21 cellular contexts compared by ENCODE assay signal in the genomic region with DNA sequence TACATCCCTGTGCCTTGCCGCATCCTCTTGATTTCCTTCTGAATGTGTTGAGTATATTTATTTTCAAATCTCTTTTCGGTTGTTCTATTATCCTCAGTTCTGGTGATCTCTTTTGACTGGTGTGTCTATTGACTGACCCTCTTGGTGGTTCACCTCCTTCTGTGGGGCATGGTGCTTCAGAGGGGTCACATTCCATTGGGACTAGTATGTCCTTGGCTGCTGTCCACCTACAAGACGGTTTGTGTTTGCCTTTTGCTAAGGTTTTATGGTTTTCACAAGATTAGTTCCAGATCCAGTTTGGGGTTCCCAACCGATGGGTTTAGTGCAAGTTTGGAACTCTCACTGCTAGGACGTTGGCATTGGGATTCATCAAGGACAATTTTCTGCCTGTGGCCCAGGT.
DNase-seq lines count a peak whose midpoint lies in the region; ATAC-seq and TF ChIP-seq lines count a peak whose summit lies in the region.
"Had no signal": no experiment of that assay in that cellular context is flagged by ENCODE, and none has a peak within 500 bp of the region (broad histone marks: within the 10 kb centered on the region; RNA-seq: fewer than 3 reads in every experiment).

No MANE protein-coding gene starts in this region.

- H3K9me2 ChIP-seq in SK-N-SH, result no peaks in the 10 kb centered on the region

- WGBS in SK-N-SH (ENCODE audit: low lambda C conversion rate), result 68% methylated on average over 4 of the region's 5 CpGs
- 73% methylated on average over 5 of the region's 5 CpGs for WGBS in esophagus squamous epithelium, 2 donors

- no peak overlapping the region for H3K27ac Mint-ChIP-seq in activated T-cell treated with anti-CD3 and anti-CD28 coated beads, Interleukin-2, amount 50 U/mL, for 24 hours
- no peak overlapping the region for H3K27ac Mint-ChIP-seq in Calu3 (ENCODE audit: unreplicated experiment)
- H3K27ac Mint-ChIP-seq: activated CD8-positive, alpha-beta memory T cell treated with anti-CD3 and anti-CD28 coated beads, Interleukin-2, amount 10 ng/mL, durations not matched to agents 7 days and 5 days; nephron progenitor cell; T-cell had no signal

- DNase-seq in activated T-cell treated with anti-CD3 and anti-CD28 coated beads, Interleukin-2, amount 50 U/mL, for 24 hours, result peak; percentile 2
- no peak for DNase-seq in activated T-cell treated with anti-CD3 and anti-CD28 coated beads, Interleukin-2, amount 50 U/mL, for 1 hour
- no peak for DNase-seq in SK-N-SH
- peak; percentile 81 for DNase-seq in fibroblast of mammary gland (ENCODE audit: low read depth)
- DNase-seq in stromal cell of bone marrow (ENCODE audit: low read depth), result peak; percentile 6
- DNase-seq in esophagus squamous epithelium (lab: John Stamatoyannopoulos, UW), result no peak
- DNase-seq in Calu3, result no peak
- DNase-seq: activated naive CD4-positive, alpha-beta T cell treated with Interleukin-2 at 50 U/mL for 16 hours; Caco-2; NCI-H1417; NCI-H345; nephron progenitor cell; stimulated activated CD4-positive, alpha-beta T cell treated with anti-CD3 and anti-CD28 coated beads, Interleukin-4, amount 100 ng/mL, for 24 hours; T-cell; trophoblast cell had no signal

- intact Hi-C loops in esophagus squamous epithelium (cut with DNase I) (no loop called here), Calu3 (cut with micrococcal nuclease; ENCODE audit: unreplicated experiment) (no loop called here)

- no peaks in the 10 kb centered on the region for H3K79me2 ChIP-seq in SK-N-SH (ENCODE audit: insufficient read depth)

- no peak overlapping the region for H3K27ac ChIP-seq in SK-N-SH (ENCODE audit: low read depth in 2 of 2, low read length in 1 of 2)
- no peak overlapping the region for H3K27ac ChIP-seq in esophagus squamous epithelium
- H3K27ac ChIP-seq: 22Rv1 had no signal

- H3K36me3 ChIP-seq in SK-N-SH (replicated peaks in 1 of 2; ENCODE audit: control insufficient read depth in 1 of 2, insufficient read depth in 2 of 2, low read length in 1 of 2), result peaks cover 18 to 32% of the 10 kb centered on the region in 2 experiments
- H3K36me3 ChIP-seq in esophagus squamous epithelium, result peaks cover 0 to 91% (median 11%) of the 10 kb centered on the region in 3 donors

- no peak for TF ChIP-seq POLR2A in esophagus squamous epithelium (IDR thresholded peaks at IDR 0.05)

- H3K27me3 ChIP-seq in SK-N-SH (ENCODE audit: insufficient read depth) (no peaks in the 10 kb centered on the region), esophagus squamous epithelium (no peaks in the 10 kb centered on the region)

- peaks cover 1% of the 10 kb centered on the region for H3K9me3 Mint-ChIP-seq in activated T-cell treated with anti-CD3 and anti-CD28 coated beads, Interleukin-2, amount 50 U/mL, for 24 hours
- H3K9me3 Mint-ChIP-seq in Calu3 (ENCODE audit: low read depth, unreplicated experiment), result no peaks in the 10 kb centered on the region

- H3K36me3 Mint-ChIP-seq in activated T-cell treated with anti-CD3 and anti-CD28 coated beads, Interleukin-2, amount 50 U/mL, for 24 hours (ENCODE audit: low read depth), result peaks cover 92% of the 10 kb centered on the region
- H3K36me3 Mint-ChIP-seq in Calu3 (ENCODE audit: insufficient read depth, unreplicated experiment), result peaks cover 6% of the 10 kb centered on the region

- no TSS peak for BruUV-seq in Calu3 (replicated peaks; lab: Mats Ljungman, UMichigan)

- no peaks in the 10 kb centered on the region for H3K4me1 Mint-ChIP-seq in activated T-cell treated with anti-CD3 and anti-CD28 coated beads, Interleukin-2, amount 50 U/mL, for 24 hours (ENCODE audit: low read depth)
- peaks cover 10% of the 10 kb centered on the region for H3K4me1 Mint-ChIP-seq in Calu3 (ENCODE audit: low read depth, unreplicated experiment)
- H3K4me1 Mint-ChIP-seq: activated CD8-positive, alpha-beta memory T cell treated with anti-CD3 and anti-CD28 coated beads, Interleukin-2, amount 10 ng/mL, durations not matched to agents 7 days and 5 days; nephron progenitor cell; T-cell; WTC11 had no signal

- no peak for TF ChIP-seq RAD21 in SK-N-SH (IDR thresholded peaks at IDR 0.05; ENCODE audit: low read length)

- no peak overlapping the region for H2AFZ ChIP-seq in SK-N-SH (ENCODE audit: low read depth)
- H2AFZ ChIP-seq: GM23338 had no signal

- H3K4me3 ChIP-seq in SK-N-SH (ENCODE audit: low read depth in 2 of 2, low read length in 1 of 2), result no peak overlapping the region
- H3K4me3 ChIP-seq in fibroblast of mammary gland (ENCODE audit: control insufficient read depth, low read depth, low read length), result no peak overlapping the region
- no peak overlapping the region for H3K4me3 ChIP-seq in esophagus squamous epithelium
- H3K4me3 ChIP-seq: GM23338, lung had no signal

- H3K9ac ChIP-seq in SK-N-SH, result no peak overlapping the region

- no peak overlapping the region for H3K4me2 ChIP-seq in SK-N-SH
- H3K4me2 ChIP-seq: GM23338 had no signal

- TF ChIP-seq EP300 in SK-N-SH (IDR thresholded peaks at IDR 0.05; ENCODE audit: borderline replicate concordance in 1 of 2, low read depth in 1 of 2, low read length in 1 of 2), result no peak

- H3F3A ChIP-seq in SK-N-SH (replicated peaks; ENCODE audit: insufficient read depth), result no peaks in the 10 kb centered on the region

- CTCF ChIA-PET in SK-N-SH (lab: Yijun Ruan, JAX), result no interaction called here
- CTCF ChIA-PET in Calu3 (lab: Charles Lee), result no interaction called here

- no peak for ATAC-seq in GM18519 (IDR thresholded peaks at IDR 0.05; ENCODE audit: low FRiP score, unreplicated experiment)
- ATAC-seq: activated CD8-positive, alpha-beta memory T cell treated with anti-CD3 and anti-CD28 coated beads, Interleukin-2, amount 10 ng/mL, durations not matched to agents 7 days and 5 days; GM23338; T-cell; WTC11 had no signal

- POLR2A ChIA-PET in SK-N-SH (lab: Yijun Ruan, JAX), result no interaction called here

- TF ChIP-seq CTCF in SK-N-SH (IDR thresholded peaks at IDR 0.05) (no peak), fibroblast of mammary gland (conservative IDR thresholded peaks at IDR 0.05; ENCODE audit: control insufficient read depth, insufficient read depth, low read depth, low read length) (no peak), esophagus squamous epithelium (IDR thresholded peaks at IDR 0.05) (no peak), Calu3 (IDR thresholded peaks at IDR 0.05; ENCODE audit: unreplicated experiment) (no peak)

- H3K27me3 Mint-ChIP-seq in activated T-cell treated with anti-CD3 and anti-CD28 coated beads, Interleukin-2, amount 50 U/mL, for 24 hours, result no peaks in the 10 kb centered on the region
- H3K27me3 Mint-ChIP-seq in Calu3 (ENCODE audit: unreplicated experiment), result no peaks in the 10 kb centered on the region
- H3K27me3 Mint-ChIP-seq: activated CD8-positive, alpha-beta memory T cell treated with anti-CD3 and anti-CD28 coated beads, Interleukin-2, amount 10 ng/mL, durations not matched to agents 7 days and 5 days; T-cell had no signal

- H3K9me3 ChIP-seq in SK-N-SH (peaks cover 6% of the 10 kb centered on the region; the same call in 1 of the 2 replicates), esophagus squamous epithelium (peaks cover 0 to 9% (median 0%) of the 10 kb centered on the region in 3 donors)
- H3K9me3 ChIP-seq: Caco-2 had no signal

- H3K4me1 ChIP-seq in SK-N-SH (ENCODE audit: control insufficient read depth in 1 of 2, insufficient read depth in 2 of 2, low read depth in 1 of 2, low read length in 1 of 2) (no peaks in the 10 kb centered on the region; a peak in 2 of 4 replicates), esophagus squamous epithelium (no peaks in the 10 kb centered on the region)
- H3K4me1 ChIP-seq: Caco-2 had no signal

- no peaks in the 10 kb centered on the region for H4K20me1 ChIP-seq in SK-N-SH (ENCODE audit: insufficient read depth)

- no peak overlapping the region for H3K4me3 Mint-ChIP-seq in activated T-cell treated with anti-CD3 and anti-CD28 coated beads, Interleukin-2, amount 50 U/mL, for 24 hours
- H3K4me3 Mint-ChIP-seq in Calu3 (ENCODE audit: low read depth, unreplicated experiment), result no peak overlapping the region
- H3K4me3 Mint-ChIP-seq: activated CD8-positive, alpha-beta memory T cell treated with anti-CD3 and anti-CD28 coated beads, Interleukin-2, amount 10 ng/mL, durations not matched to agents 7 days and 5 days; GM23338; nephron progenitor cell; T-cell; WTC11 had no signal

TF ChIP-seq in SK-N-SH, 30 proteins besides CTCF, POLR2A, EP300 and RAD21:
- TF ChIP-seq, protein P1, sequence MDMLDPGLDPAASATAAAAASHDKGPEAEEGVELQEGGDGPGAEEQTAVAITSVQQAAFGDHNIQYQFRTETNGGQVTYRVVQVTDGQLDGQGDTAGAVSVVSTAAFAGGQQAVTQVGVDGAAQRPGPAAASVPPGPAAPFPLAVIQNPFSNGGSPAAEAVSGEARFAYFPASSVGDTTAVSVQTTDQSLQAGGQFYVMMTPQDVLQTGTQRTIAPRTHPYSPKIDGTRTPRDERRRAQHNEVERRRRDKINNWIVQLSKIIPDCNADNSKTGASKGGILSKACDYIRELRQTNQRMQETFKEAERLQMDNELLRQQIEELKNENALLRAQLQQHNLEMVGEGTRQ (IDR thresholded peaks at IDR 0.05; ENCODE audit: borderline replicate concordance, low read depth, low read length), result no peak
- TF ChIP-seq MEF2A (IDR thresholded peaks at IDR 0.05; ENCODE audit: borderline replicate concordance, low read depth) (no peak), MXI1 (IDR thresholded peaks at IDR 0.05; ENCODE audit: low read depth, low read length) (no peak), NRF1 (IDR thresholded peaks at IDR 0.05; ENCODE audit: low read depth, low read length) (no peak), RCOR1 (IDR thresholded peaks at IDR 0.05; ENCODE audit: low read length) (no peak), NFIC (IDR thresholded peaks at IDR 0.05; ENCODE audit: borderline replicate concordance) (peak; percentile 34; the same call in 1 of the 2 replicates), GABPA (IDR thresholded peaks at IDR 0.05; ENCODE audit: low read depth) (no peak), EZH2phosphoT487 (IDR thresholded peaks at IDR 0.05; ENCODE audit: borderline replicate concordance, low read depth) (no peak), TCF12 (IDR thresholded peaks at IDR 0.05) (peak; percentile 47), FOSL2 (IDR thresholded peaks at IDR 0.05; ENCODE audit: borderline replicate concordance, low read depth) (no peak), SMC3 (IDR thresholded peaks at IDR 0.05; ENCODE audit: low read depth, low read length) (no peak)
- TF ChIP-seq, protein P2, sequence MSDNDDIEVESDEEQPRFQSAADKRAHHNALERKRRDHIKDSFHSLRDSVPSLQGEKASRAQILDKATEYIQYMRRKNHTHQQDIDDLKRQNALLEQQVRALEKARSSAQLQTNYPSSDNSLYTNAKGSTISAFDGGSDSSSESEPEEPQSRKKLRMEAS (IDR thresholded peaks at IDR 0.05; ENCODE audit: low read depth), result no peak

Comparison
In these comparisons a context has a peak if more than half of its experiments do, and no peak if none do; other contexts are left out.
1. DNase-seq: peak in activated T-cell treated with anti-CD3 and anti-CD28 coated beads, Interleukin-2, amount 50 U/mL, for 24 hours (single experiment), fibroblast of mammary gland (single experiment) and stromal cell of bone marrow (single experiment); none in activated T-cell treated with anti-CD3 and anti-CD28 coated beads, Interleukin-2, amount 50 U/mL, for 1 hour (single experiment), SK-N-SH (single experiment), esophagus squamous epithelium (single experiment) and Calu3 (single experiment).